ENCODE assay signal across 13 cellular contexts in genomic region chr1:15757016-15757543, GRCh38. TPM values are rescaled to one million over a fixed set of nuclear protein-coding genes. Genes with fewer than 3 reads are reported as not detected.
DNase-seq lines count a peak whose midpoint lies in the region; ATAC-seq and TF ChIP-seq lines count a peak whose summit lies in the region.
"Had no signal": no experiment of that assay in that cellular context is flagged by ENCODE, and none has a peak within 500 bp of the region (broad histone marks: within the 10 kb centered on the region; RNA-seq: fewer than 3 reads in every experiment).

No MANE protein-coding gene starts in this region.

- no TSS peak for BruUV-seq in Caco-2 (replicated peaks; lab: Mats Ljungman, UMichigan)

- H4K20me1 ChIP-seq in GM23338 (replicated peaks; ENCODE audit: insufficient read depth) (peaks cover 11% of the 10 kb centered on the region), hepatocyte (ENCODE audit: insufficient read depth, poor library complexity, severe bottlenecking) (peaks cover 16% of the 10 kb centered on the region)

- CTCF ChIA-PET in RWPE1 (lab: Yijun Ruan, JAX), result no interaction called here
- CTCF ChIA-PET in Caco-2 (lab: Charles Lee), result interaction anchor here (0.9 kb wide), 1 partner anchor 56 kb away, joined by 3 read pairs; no protein-coding TSS in a partner anchor

- peak overlapping the region; percentile 81 for H3K4me3 Mint-ChIP-seq in GM23338
- peak overlapping the region; percentile 83 for H3K4me3 Mint-ChIP-seq in progenitor cell of endocrine pancreas (ENCODE audit: low read depth)
- no peak overlapping the region for H3K4me3 Mint-ChIP-seq in Caco-2 (ENCODE audit: unreplicated experiment)

- H3K36me3 Mint-ChIP-seq in GM23338 (ENCODE audit: low read depth) (peaks cover 12% of the 10 kb centered on the region; the same call in 2 of the 3 replicates), progenitor cell of endocrine pancreas (ENCODE audit: insufficient read depth) (no peaks in the 10 kb centered on the region), Caco-2 (ENCODE audit: insufficient read depth, unreplicated experiment) (no peaks in the 10 kb centered on the region)

- no peak for DNase-seq in GM23338 (ENCODE audit: low spot score)
- no peak for DNase-seq in RWPE1 (ENCODE audit: low spot score)
- DNase-seq in hepatocyte (ENCODE audit: low spot score), result no peak
- DNase-seq in progenitor cell of endocrine pancreas (ENCODE audit: low spot score, unreplicated experiment), result no peak
- DNase-seq in T-helper 1 cell, result no peak
- no peak for DNase-seq in medulla oblongata (ENCODE audit: extremely low spot score)
- DNase-seq in Caco-2, result no peak
- DNase-seq in NCI-H2171 (lab: John Stamatoyannopoulos, UW), result no peak
- DNase-seq: activated CD8-positive, alpha-beta memory T cell treated with anti-CD3 and anti-CD28 coated beads, Interleukin-2, amount 50 U/mL, for 4 hours; KG1 had no signal

- peaks cover 34% of the 10 kb centered on the region for H3F3A ChIP-seq in GM23338 (replicated peaks; ENCODE audit: low read depth)

- H3K4me2 ChIP-seq in GM23338 (peak overlapping the region; percentile 88), hepatocyte (peak overlapping the region; percentile 87)

- ATAC-seq in GM23338, result no peak; the same call in 2 of the 3 replicates

- H3K4me1 Mint-ChIP-seq in GM23338 (peaks cover 43% of the 10 kb centered on the region), progenitor cell of endocrine pancreas (ENCODE audit: low read depth) (peaks cover 23% of the 10 kb centered on the region), Caco-2 (ENCODE audit: low read depth, unreplicated experiment) (peaks cover 14% of the 10 kb centered on the region)

- peaks cover 25% of the 10 kb centered on the region for H3K27me3 Mint-ChIP-seq in GM23338 (ENCODE audit: insufficient read depth, low read depth, poor library complexity)
- H3K27me3 Mint-ChIP-seq in progenitor cell of endocrine pancreas, result no peaks in the 10 kb centered on the region
- no peaks in the 10 kb centered on the region for H3K27me3 Mint-ChIP-seq in Caco-2 (ENCODE audit: insufficient read depth, unreplicated experiment)

- no peaks in the 10 kb centered on the region for H3K27me3 ChIP-seq in GM23338 (ENCODE audit: insufficient read depth)
- H3K27me3 ChIP-seq in hepatocyte, result no peaks in the 10 kb centered on the region
- H3K27me3 ChIP-seq in Caco-2 (replicated peaks; ENCODE audit: control insufficient read depth, insufficient read depth, low read length), result no peaks in the 10 kb centered on the region

- intact Hi-C loops in Caco-2 (cut with micrococcal nuclease; ENCODE audit: unreplicated experiment), result no loop called here

- no peaks in the 10 kb centered on the region for H3K9me3 ChIP-seq in hepatocyte (ENCODE audit: low read depth)
- no peaks in the 10 kb centered on the region for H3K9me3 ChIP-seq in Caco-2

- H3K27ac Mint-ChIP-seq in GM23338 (no peak overlapping the region), progenitor cell of endocrine pancreas (no peak overlapping the region), Caco-2 (ENCODE audit: unreplicated experiment) (no peak overlapping the region)

- H3K36me3 ChIP-seq in GM23338 (ENCODE audit: insufficient read depth) (no peaks in the 10 kb centered on the region), hepatocyte (replicated peaks; ENCODE audit: insufficient read depth, low read depth) (no peaks in the 10 kb centered on the region), Caco-2 (ENCODE audit: control insufficient read depth, insufficient read depth, low read length) (no peaks in the 10 kb centered on the region)

- POLR2A ChIA-PET in RWPE1 (lab: Yijun Ruan, JAX; ENCODE audit: low non-redundant PET), result interaction anchor here (0.5 kb wide), 2 partner anchors 34 to 67 kb away, joined by 4 read pairs; no protein-coding TSS in a partner anchor
- POLR2A ChIA-PET in Caco-2 (lab: Charles Lee), result no interaction called here

- 79% methylated on average over 9 of the region's 9 CpGs for WGBS in hepatocyte (ENCODE audit: low lambda C conversion rate, missing lambda C conversion rate)

- H3K79me2 ChIP-seq in GM23338 (replicated peaks; ENCODE audit: insufficient read depth) (peaks cover 32% of the 10 kb centered on the region), hepatocyte (peaks cover 38% of the 10 kb centered on the region)

- H3K9me3 Mint-ChIP-seq in GM23338 (no peaks in the 10 kb centered on the region), progenitor cell of endocrine pancreas (ENCODE audit: low read depth) (no peaks in the 10 kb centered on the region), Caco-2 (ENCODE audit: unreplicated experiment) (no peaks in the 10 kb centered on the region)

- no peak for TF ChIP-seq CTCF in GM23338 (conservative IDR thresholded peaks at IDR 0.05; ENCODE audit: low read depth in 2 of 2)
- TF ChIP-seq CTCF in RWPE1 (conservative IDR thresholded peaks at IDR 0.05; ENCODE audit: low read depth), result no peak
- no peak for TF ChIP-seq CTCF in hepatocyte (IDR thresholded peaks at IDR 0.05; ENCODE audit: poor library complexity)
- TF ChIP-seq CTCF in progenitor cell of endocrine pancreas (IDR thresholded peaks at IDR 0.05; ENCODE audit: unreplicated experiment), result no peak
- no peak for TF ChIP-seq CTCF in Caco-2 (IDR thresholded peaks at IDR 0.05; ENCODE audit: insufficient read depth in 1 of 2, low read depth in 1 of 2, low read length in 1 of 2, severe bottlenecking in 1 of 2, unreplicated experiment in 1 of 2)

- H3K27ac ChIP-seq in GM23338 (ENCODE audit: low read depth) (0 out of 2 replicates have a peak overlapping the region, but pooled peaks have one; percentile 14), RWPE1 (peak overlapping the region; percentile 98), hepatocyte (peak overlapping the region; percentile 95)

- H3K4me3 ChIP-seq in GM23338 (peak overlapping the region; percentile 92), hepatocyte (no peak overlapping the region), Caco-2 (ENCODE audit: low read depth, low read length) (no peak overlapping the region)

- H2AFZ ChIP-seq in GM23338 (peak overlapping the region; percentile 56; the same call in 1 of the 2 replicates), hepatocyte (no peak overlapping the region)

- H3K9me2 ChIP-seq in GM23338 (ENCODE audit: insufficient read depth), result no peaks in the 10 kb centered on the region
- H3K9me2 ChIP-seq in hepatocyte (replicated peaks; ENCODE audit: insufficient read depth), result no peaks in the 10 kb centered on the region

- peaks cover 40% of the 10 kb centered on the region for H3K4me1 ChIP-seq in GM23338 (ENCODE audit: insufficient read depth)
- H3K4me1 ChIP-seq in hepatocyte (ENCODE audit: insufficient read depth), result peaks cover 36% of the 10 kb centered on the region
- H3K4me1 ChIP-seq in Caco-2, result peaks cover 16% of the 10 kb centered on the region

TF ChIP-seq in GM23338, 12 proteins besides CTCF, POLR2A, EP300 and RAD21 (continues in another document):
- TF ChIP-seq EZH2 (IDR thresholded peaks at IDR 0.05; ENCODE audit: low read depth, unreplicated experiment), result no peak

RNA-seq across cellular contexts. Expression of gene FBLIM1, which starts 1.5 kb away (rescaled TPM):
- 69.1 and 81.7 TPM in 2 replicates for total RNA-seq in GM23338 (2014; rRNA removed; shearing (Covaris generic))
- polyA plus RNA-seq in GM23338 (2016; fragmentation: Nextera tagmentation; extraction: Ambion mirVana) (40.2 and 41.7 TPM in 2 replicates), hepatocyte (102 and 120 TPM in 2 replicates)
- total RNA-seq in hepatocyte (109 and 117 TPM in 2 replicates), progenitor cell of endocrine pancreas (101 and 105 TPM in 2 replicates), Caco-2 (2022) (3.6 and 5.5 TPM in 2 replicates)

RNA-seq across cellular contexts. Expression of gene TMEM82, which starts 14.8 kb away (rescaled TPM):
- not detected in 2 replicates for total RNA-seq in GM23338 (2014; rRNA removed; shearing (Covaris generic))
- 0.42 TPM in 1 of 2 replicates, not detected in the other for polyA plus RNA-seq in GM23338 (2016; fragmentation: Nextera tagmentation; extraction: Ambion mirVana)
- total RNA-seq in hepatocyte, result 10.7 and 11.9 TPM in 2 replicates
- polyA plus RNA-seq in hepatocyte, result 14.7 and 16.4 TPM in 2 replicates
- total RNA-seq in progenitor cell of endocrine pancreas, result 0.44 and 1.4 TPM in 2 replicates
- 2.7 and 3.5 TPM in 2 replicates for total RNA-seq in Caco-2 (2022)
- total RNA-seq: fibroblast of lung, renal cortical epithelial cell, RPMI7951 had no signal
- polyA plus RNA-seq: fibroblast of lung had no signal

RNA-seq across cellular contexts. Expression of gene SLC25A34, which starts 21.0 kb away (rescaled TPM):
- total RNA-seq in GM23338 (2014; rRNA removed; shearing (Covaris generic)), result 0.27 and 3.5 TPM in 2 replicates
- polyA plus RNA-seq in GM23338 (2016; fragmentation: Nextera tagmentation; extraction: Ambion mirVana) (0.11 and 0.16 TPM in 2 replicates), hepatocyte (0.71 and 0.77 TPM in 2 replicates)
- total RNA-seq in hepatocyte (0.68 and 0.87 TPM in 2 replicates), progenitor cell of endocrine pancreas (5.5 and 6.0 TPM in 2 replicates), Caco-2 (2022) (0.49 and 1.1 TPM in 2 replicates)

RNA-seq across cellular contexts. Expression of gene UQCRHL, which starts 50.4 kb away (rescaled TPM):
- total RNA-seq in GM23338 (2014; rRNA removed; shearing (Covaris generic)), result 2.3 and 3.9 TPM in 2 replicates
- 3.0 and 3.6 TPM in 2 replicates for polyA plus RNA-seq in GM23338 (2016; fragmentation: Nextera tagmentation; extraction: Ambion mirVana)
- total RNA-seq in hepatocyte, result 2.0 and 2.6 TPM in 2 replicates
- 1.0 and 1.8 TPM in 2 replicates for polyA plus RNA-seq in hepatocyte
- 2.4 and 3.5 TPM in 2 replicates for total RNA-seq in progenitor cell of endocrine pancreas
- total RNA-seq in Caco-2 (2022), result 1.8 and 1.9 TPM in 2 replicates

Comparison
In these comparisons a context has a peak if more than half of its experiments do, and no peak if none do; other contexts are left out.
1. H3K27ac ChIP-seq: peak in every context shown above with its lines; median percentile 98 in RWPE1; 95 in hepatocyte; 14 in GM23338.
2. RNA of gene FBLIM1, which starts 1.5 kb away (total RNA-seq): 109 to 117 TPM in hepatocyte, 101 to 105 TPM in progenitor cell of endocrine pancreas and 69.1 to 81.7 TPM in GM23338; 3.6 to 5.5 TPM in Caco-2; every median in the first group is over 10 times any median in the second.